ENCODE assay signal across 8 cellular contexts in the genomic region with DNA sequence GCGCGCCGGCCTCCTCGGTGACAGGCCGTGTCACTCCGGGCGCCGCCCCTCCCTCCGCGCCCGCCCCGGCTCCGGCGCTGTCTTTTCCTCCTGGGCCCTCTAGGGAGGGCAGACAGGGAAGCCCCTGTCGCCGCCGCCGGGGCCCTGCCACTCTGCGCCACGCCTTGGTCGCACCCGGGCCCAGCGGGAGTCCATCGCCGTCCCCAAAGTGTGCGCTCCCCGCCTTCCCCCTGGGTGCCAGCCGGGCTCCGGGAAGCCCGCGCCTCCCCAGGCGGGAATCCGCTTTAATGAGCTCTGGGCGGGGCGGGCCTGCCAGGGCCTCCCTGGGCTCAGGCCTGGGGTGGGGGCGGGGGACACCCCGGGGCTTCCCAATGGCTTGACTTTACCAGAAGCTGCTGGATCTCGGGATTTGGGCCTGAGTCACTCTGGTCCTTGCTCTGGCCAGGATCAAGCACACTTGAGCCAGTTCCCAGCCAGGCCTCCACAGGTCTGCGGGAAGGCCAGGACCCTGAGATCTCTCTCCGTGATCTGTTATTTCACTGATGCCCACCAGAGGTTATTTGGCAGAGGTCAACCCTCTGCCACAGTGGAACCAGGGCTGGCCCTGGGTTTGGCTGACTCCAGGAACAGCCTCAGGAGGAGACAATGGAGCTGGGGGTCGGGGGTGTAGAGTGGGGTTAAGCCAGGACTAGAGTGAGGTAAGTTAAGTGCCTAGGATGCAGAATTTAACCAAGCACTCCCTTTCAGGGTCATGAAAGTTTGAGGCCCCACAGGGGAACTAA.
DNase-seq lines count a peak whose midpoint lies in the region; ATAC-seq and TF ChIP-seq lines count a peak whose summit lies in the region.

No MANE protein-coding gene starts in this region.

- intact Hi-C loops in spleen (cut with DNase I; ENCODE audit: low total_unique reads) = no loop called here

- DNase-seq in NOMO-1 treated with DMSO at 0.1 percent for 48 hours (lab: John Stamatoyannopoulos, UW; ENCODE audit: unreplicated experiment) (peak; percentile 28), NOMO-1 treated with dmso at 0.1 percent for 144 hours (lab: John Stamatoyannopoulos, UW; ENCODE audit: unreplicated experiment) (no peak), SK-N-MC (ENCODE audit: low read depth, low spot score) (no peak), astrocyte of the spinal cord (ENCODE audit: low read depth, low spot score) (peak; percentile 74), iPS-NIHi7 (ENCODE audit: extremely low spot score) (peak; percentile 72), spleen (peak; percentile 84), NCI-H1436 (lab: John Stamatoyannopoulos, UW) (no peak)

- ATAC-seq in HG02763 (IDR thresholded peaks at IDR 0.05; ENCODE audit: unreplicated experiment) = peak; percentile 33

- TF ChIP-seq POLR2A in spleen (IDR thresholded peaks at IDR 0.05) = no peak

- TF ChIP-seq CTCF in astrocyte of the spinal cord (IDR thresholded peaks at IDR 0.05; ENCODE audit: low read depth, low read length) (no peak), spleen (IDR thresholded peaks at IDR 0.05 in 8 of 11, conservative IDR thresholded peaks at IDR 0.05 in 3 of 11) (peak in 1 of 11 experiments; percentile 16)

- no peaks in the 10 kb centered on the region for H3K36me3 ChIP-seq in SK-N-MC (ENCODE audit: insufficient read depth, low read length)
- no peaks in the 10 kb centered on the region for H3K36me3 ChIP-seq in spleen

- H3K27me3 ChIP-seq in spleen (replicated peaks in 1 of 7) = peaks cover 0 to 5% (median 0%) of the 10 kb centered on the region in 7 donors

- peaks cover 0 to 79% (median 56%) of the 10 kb centered on the region in 6 donors for H3K4me1 ChIP-seq in spleen

- WGBS in spleen, 5 donors = 13 to 33% (median 14%) methylated on average over 10 to 41 of the region's 41 CpGs

- H3K9ac ChIP-seq in SK-N-MC (ENCODE audit: insufficient read length) = peak overlapping the region; percentile 59

- no peak overlapping the region for H3K27ac ChIP-seq in SK-N-MC
- peak overlapping the region; percentile 82 to 96 (median 90) for H3K27ac ChIP-seq in spleen

- H3K4me3 ChIP-seq in SK-N-MC = peak overlapping the region; percentile 83
- peak overlapping the region; percentile 59 for H3K4me3 ChIP-seq in astrocyte of the spinal cord (ENCODE audit: low read depth, low read length)
- peak overlapping the region; percentile 43 to 85 (median 54) for H3K4me3 ChIP-seq in spleen

- H3K9me3 ChIP-seq in SK-N-MC (ENCODE audit: low read depth, low read length) = no peaks in the 10 kb centered on the region
- H3K9me3 ChIP-seq in spleen = no peaks in the 10 kb centered on the region

- in situ Hi-C loops in astrocyte of the spinal cord (cut with HindIII; ENCODE audit: low sequenced_read_pairs) = no loop called here

Comparison
In these comparisons a context has a peak if more than half of its experiments do, and no peak if none do; other contexts are left out.
1. DNase-seq: peak in NOMO-1 treated with DMSO at 0.1 percent for 48 hours (single experiment), astrocyte of the spinal cord (single experiment), iPS-NIHi7 (single experiment) and spleen (single experiment); none in NOMO-1 treated with dmso at 0.1 percent for 144 hours (single experiment), SK-N-MC (single experiment) and NCI-H1436 (single experiment).
2. Peak in every context shown above with its lines, with median percentiles within 50 percentile points of each other: H3K4me3 ChIP-seq.